Comparison of ENCODE assay signal across 12 cellular contexts in genomic region chr11:108620958-108621772, GRCh38. TPM values are rescaled to one million over a fixed set of nuclear protein-coding genes. Genes with fewer than 3 reads are reported as not detected.
DNase-seq lines count a peak whose midpoint lies in the region; ATAC-seq and TF ChIP-seq lines count a peak whose summit lies in the region.
"Had no signal": no experiment of that assay in that cellular context is flagged by ENCODE, and none has a peak within 500 bp of the region (broad histone marks: within the 10 kb centered on the region; RNA-seq: fewer than 3 reads in every experiment).

No MANE protein-coding gene starts in this region.

- CTCF ChIA-PET in PC-9 (lab: Charles Lee): no interaction called here

- H3F3A ChIP-seq in PC-9 (ENCODE audit: insufficient read depth, low read depth): peaks cover 21% of the 10 kb centered on the region

- H3K4me1 ChIP-seq in BLaER1 treated with 17β-estradiol and CSF1 and Interleukin-3, amounts not matched to agents 10 nM and 100 nM: peaks cover 0 to 31% (median 11%) of the 10 kb centered on the region in 10 experiments; a peak in 10 of 20 replicates
- H3K4me1 ChIP-seq in PC-9 (replicated peaks; ENCODE audit: insufficient read depth): peaks cover 46% of the 10 kb centered on the region
- H3K4me1 ChIP-seq in upper lobe of right lung: no peaks in the 10 kb centered on the region
- H3K4me1 ChIP-seq: BLaER1 had no signal

- H3K9me3 ChIP-seq in BLaER1 treated with 17β-estradiol and CSF1 and Interleukin-3, amounts not matched to agents 10 nM and 100 nM (replicated peaks in 1 of 11): peaks cover 0 to 5% (median 0%) of the 10 kb centered on the region in 11 experiments; a peak in 2 of 22 replicates
- H3K9me3 ChIP-seq in PC-9 (ENCODE audit: insufficient read depth, low read depth) (peaks cover 5% of the 10 kb centered on the region; the same call in 1 of the 2 replicates), upper lobe of right lung (no peaks in the 10 kb centered on the region), MG63 (no peaks in the 10 kb centered on the region)
- H3K9me3 ChIP-seq: BLaER1 had no signal

- peaks cover 20% of the 10 kb centered on the region for H3K4me1 Mint-ChIP-seq in T-helper 2 cell treated with Interferon-gamma antibody and Interleukin-4, amounts not matched to agents 5 μg/mL and 100 μg/mL, for 36 hours (ENCODE audit: low read depth)

- H2AFZ ChIP-seq in PC-9: no peak overlapping the region

- intact Hi-C loops in PC-9 (cut with micrococcal nuclease; ENCODE audit: unreplicated experiment) (no loop called here), upper lobe of right lung (cut with DNase I) (no loop called here)

- H3K4me2 ChIP-seq in BLaER1 treated with 17β-estradiol and CSF1 and Interleukin-3, amounts not matched to agents 10 nM and 100 nM: peak overlapping the region in 6 of 11 experiments; percentile 29 to 73 (median 49); a peak in 11 of 22 replicates
- peak overlapping the region; percentile 2; the same call in 1 of the 2 replicates for H3K4me2 ChIP-seq in PC-9
- H3K4me2 ChIP-seq: BLaER1 had no signal

- peaks cover 40% of the 10 kb centered on the region for H3K27me3 Mint-ChIP-seq in T-helper 2 cell treated with Interferon-gamma antibody and Interleukin-4, amounts not matched to agents 5 μg/mL and 100 μg/mL, for 36 hours (ENCODE audit: low read depth)

- TF ChIP-seq CTCF in PC-9 (conservative IDR thresholded peaks at IDR 0.05) (no peak), upper lobe of right lung (IDR thresholded peaks at IDR 0.05) (no peak)

- DNase-seq in PC-9 (peak in 1 of 2 experiments; percentile 83), upper lobe of right lung (no peak), MG63 (no peak), hippocampal formation (lab: John Stamatoyannopoulos, UW) (no peak)
- DNase-seq in T-helper 2 cell treated with Interferon-gamma antibody and Interleukin-4, amounts not matched to agents 5 μg/mL and 100 μg/mL, for 36 hours (ENCODE audit: low spot score): no peak
- DNase-seq: activated CD4-positive, alpha-beta T cell treated with anti-CD3 and anti-CD28 coated beads, Interleukin-2, amount 50 U/mL, for 48 hours; NCI-H1417 treated with DMSO at 0.1 percent for 48 hours; occipital lobe had no signal

- no peak overlapping the region for H3K4me3 Mint-ChIP-seq in T-helper 2 cell treated with Interferon-gamma antibody and Interleukin-4, amounts not matched to agents 5 μg/mL and 100 μg/mL, for 36 hours

- no peak overlapping the region for H3K9ac ChIP-seq in BLaER1 treated with 17β-estradiol and CSF1 and Interleukin-3, amounts not matched to agents 10 nM and 100 nM
- H3K9ac ChIP-seq: BLaER1 had no signal

- H3K36me3 ChIP-seq in BLaER1 treated with 17β-estradiol and CSF1 and Interleukin-3, amounts not matched to agents 10 nM and 100 nM: no peaks in the 10 kb centered on the region
- H3K36me3 ChIP-seq in PC-9 (ENCODE audit: low read depth): no peaks in the 10 kb centered on the region
- H3K36me3 ChIP-seq in upper lobe of right lung: no peaks in the 10 kb centered on the region
- no peaks in the 10 kb centered on the region for H3K36me3 ChIP-seq in MG63
- H3K36me3 ChIP-seq: BLaER1 had no signal

- no peaks in the 10 kb centered on the region for H3K27me3 ChIP-seq in BLaER1 treated with 17β-estradiol and CSF1 and Interleukin-3, amounts not matched to agents 10 nM and 100 nM
- H3K27me3 ChIP-seq in PC-9 (ENCODE audit: insufficient read depth, low read depth): no peaks in the 10 kb centered on the region
- no peaks in the 10 kb centered on the region for H3K27me3 ChIP-seq in upper lobe of right lung
- H3K27me3 ChIP-seq in MG63: no peaks in the 10 kb centered on the region
- H3K27me3 ChIP-seq: BLaER1 had no signal

- ATAC-seq in GM19043 (IDR thresholded peaks at IDR 0.05; ENCODE audit: low read depth, unreplicated experiment): peak; percentile 81
- ATAC-seq in HG02938 (IDR thresholded peaks at IDR 0.05; ENCODE audit: unreplicated experiment): peak; percentile 90
- no peak for ATAC-seq in upper lobe of right lung

- H3K79me2 ChIP-seq in PC-9 (ENCODE audit: low read depth): no peaks in the 10 kb centered on the region

- H3K36me3 Mint-ChIP-seq in T-helper 2 cell treated with Interferon-gamma antibody and Interleukin-4, amounts not matched to agents 5 μg/mL and 100 μg/mL, for 36 hours (ENCODE audit: low read depth): no peaks in the 10 kb centered on the region

- H4K20me1 ChIP-seq in BLaER1 treated with 17β-estradiol and CSF1 and Interleukin-3, amounts not matched to agents 10 nM and 100 nM: no peaks in the 10 kb centered on the region
- H4K20me1 ChIP-seq in PC-9 (ENCODE audit: insufficient read depth): no peaks in the 10 kb centered on the region
- H4K20me1 ChIP-seq: BLaER1 had no signal

- H3K27ac Mint-ChIP-seq in T-helper 2 cell treated with Interferon-gamma antibody and Interleukin-4, amounts not matched to agents 5 μg/mL and 100 μg/mL, for 36 hours: no peak overlapping the region

- H3K27ac ChIP-seq in BLaER1 treated with 17β-estradiol and CSF1 and Interleukin-3, amounts not matched to agents 10 nM and 100 nM: peak overlapping the region in 2 of 11 experiments; percentile 9 to 39; a peak in 1 of 22 replicates
- H3K27ac ChIP-seq in PC-9 (peak overlapping the region; percentile 28), upper lobe of right lung (no peak overlapping the region)
- H3K27ac ChIP-seq: BLaER1 had no signal

- no TSS peak for BruUV-seq in PC-9 (replicated peaks; lab: Mats Ljungman, UMichigan)

- no peaks in the 10 kb centered on the region for H3K9me3 Mint-ChIP-seq in T-helper 2 cell treated with Interferon-gamma antibody and Interleukin-4, amounts not matched to agents 5 μg/mL and 100 μg/mL, for 36 hours

- POLR2A ChIA-PET in PC-9 (lab: Charles Lee; ENCODE audit: unreplicated experiment): no interaction called here

- H3K4me3 ChIP-seq in BLaER1 treated with 17β-estradiol and CSF1 and Interleukin-3, amounts not matched to agents 10 nM and 100 nM: no peak overlapping the region
- H3K4me3 ChIP-seq in PC-9: no peak overlapping the region
- H3K4me3 ChIP-seq in upper lobe of right lung: no peak overlapping the region
- no peak overlapping the region for H3K4me3 ChIP-seq in MG63
- H3K4me3 ChIP-seq: BLaER1 had no signal

- no peaks in the 10 kb centered on the region for H3K9me2 ChIP-seq in PC-9 (ENCODE audit: insufficient read depth)

RNA-seq across cellular contexts. Expression of gene EXPH5, which starts 27.6 kb away (rescaled TPM):
- total RNA-seq in PC-9 (2021): 23.3 and 36.3 TPM in 2 replicates
- total RNA-seq in upper lobe of right lung: 30.8 TPM
- 2.0 TPM in 1 of 2 replicates, not detected in the other for total RNA-seq in MG63 (2014; rRNA removed; shearing (Covaris generic); ENCODE audit: low replicate concordance)

RNA-seq across cellular contexts. Expression of gene DDX10, which starts 43.7 kb away (rescaled TPM):
- total RNA-seq in PC-9 (2021) (26.4 and 32.6 TPM in 2 replicates), upper lobe of right lung (18.3 TPM)
- 12.8 and 18.9 TPM in 2 replicates for total RNA-seq in MG63 (2014; rRNA removed; shearing (Covaris generic); ENCODE audit: low replicate concordance)
